14 cellular contexts compared by ENCODE assay signal in genomic region chr17:35938492-35938891, GRCh38. TPM values are rescaled to one million over a fixed set of nuclear protein-coding genes. Genes with fewer than 3 reads are reported as not detected.
"Had no signal": no experiment of that assay in that cellular context is flagged by ENCODE, and none has a peak within 500 bp of the region (broad histone marks: within the 10 kb centered on the region; RNA-seq: fewer than 3 reads in every experiment).

No MANE protein-coding gene starts in this region.

RNA-seq across cellular contexts. Expression of gene LYZL6, which starts 5.0 kb away (rescaled TPM):
- total RNA-seq: activated B cell treated with CpG ODN at 0.5 μM for 24 hours; activated CD4-positive, alpha-beta memory T cell treated with anti-CD3 and anti-CD28 coated beads for 36 hours; activated CD4-positive, alpha-beta memory T cell treated with anti-CD3 and anti-CD28 coated beads, Interleukin-2, amount 10 ng/mL, durations not matched to agents 7 days and 5 days; activated CD4-positive, alpha-beta T cell treated with anti-CD3 and anti-CD28 coated beads for 36 hours; activated CD4-positive, alpha-beta T cell treated with anti-CD3 and anti-CD28 coated beads, Interleukin-2, amount 10 ng/mL, durations not matched to agents 24 days and 14 days; activated CD4-positive, alpha-beta T cell treated with anti-CD3 and anti-CD28 coated beads, Interleukin-2, amount 10 ng/mL, durations not matched to agents 7 days and 5 days; activated CD8-positive, alpha-beta memory T cell treated with anti-CD3 and anti-CD28 coated beads for 36 hours; activated CD8-positive, alpha-beta T cell treated with anti-CD3 and anti-CD28 coated beads for 36 hours; activated CD8-positive, alpha-beta T cell treated with anti-CD3 and anti-CD28 coated beads, Interleukin-2, amount 10 ng/mL, durations not matched to agents 7 days and 5 days; T-cell; T-helper 1 cell treated with Interleukin-12 subunit alpha and Interleukin-12 subunit beta and Interleukin-4 antibody, amounts not matched to agents 30 ng/mL and 1 ng/mL, for 36 hours; T-helper 17 cell; T-helper 2 cell treated with Interferon-gamma antibody and Interleukin-4, amounts not matched to agents 100 ng/mL and 5 ng/mL, for 36 hours; WTC11 had no signal

RNA-seq across cellular contexts. Expression of gene RDM1, which starts 7.9 kb away (rescaled TPM):
- total RNA-seq: activated B cell treated with CpG ODN at 0.5 μM for 24 hours, T-helper 17 cell had no signal

RNA-seq across cellular contexts. Expression of gene CCL16, which starts 42.8 kb away (rescaled TPM):
- total RNA-seq: activated B cell treated with CpG ODN at 0.5 μM for 24 hours; activated CD4-positive, alpha-beta memory T cell treated with anti-CD3 and anti-CD28 coated beads for 36 hours; activated CD4-positive, alpha-beta memory T cell treated with anti-CD3 and anti-CD28 coated beads, Interleukin-2, amount 10 ng/mL, durations not matched to agents 7 days and 5 days; activated CD4-positive, alpha-beta T cell treated with anti-CD3 and anti-CD28 coated beads for 36 hours; activated CD4-positive, alpha-beta T cell treated with anti-CD3 and anti-CD28 coated beads, Interleukin-2, amount 10 ng/mL, durations not matched to agents 24 days and 14 days; activated CD4-positive, alpha-beta T cell treated with anti-CD3 and anti-CD28 coated beads, Interleukin-2, amount 10 ng/mL, durations not matched to agents 7 days and 5 days; activated CD8-positive, alpha-beta memory T cell treated with anti-CD3 and anti-CD28 coated beads for 36 hours; activated CD8-positive, alpha-beta T cell treated with anti-CD3 and anti-CD28 coated beads for 36 hours; activated CD8-positive, alpha-beta T cell treated with anti-CD3 and anti-CD28 coated beads, Interleukin-2, amount 10 ng/mL, durations not matched to agents 7 days and 5 days; T-cell; T-helper 1 cell treated with Interleukin-12 subunit alpha and Interleukin-12 subunit beta and Interleukin-4 antibody, amounts not matched to agents 30 ng/mL and 1 ng/mL, for 36 hours; T-helper 17 cell; T-helper 2 cell treated with Interferon-gamma antibody and Interleukin-4, amounts not matched to agents 100 ng/mL and 5 ng/mL, for 36 hours; WTC11 had no signal

RNA-seq across cellular contexts. Expression of gene CCL14, which starts 48.0 kb away (rescaled TPM):
- total RNA-seq: activated B cell treated with CpG ODN at 0.5 μM for 24 hours; activated CD4-positive, alpha-beta memory T cell treated with anti-CD3 and anti-CD28 coated beads for 36 hours; activated CD4-positive, alpha-beta memory T cell treated with anti-CD3 and anti-CD28 coated beads, Interleukin-2, amount 10 ng/mL, durations not matched to agents 7 days and 5 days; activated CD4-positive, alpha-beta T cell treated with anti-CD3 and anti-CD28 coated beads for 36 hours; activated CD4-positive, alpha-beta T cell treated with anti-CD3 and anti-CD28 coated beads, Interleukin-2, amount 10 ng/mL, durations not matched to agents 24 days and 14 days; activated CD4-positive, alpha-beta T cell treated with anti-CD3 and anti-CD28 coated beads, Interleukin-2, amount 10 ng/mL, durations not matched to agents 7 days and 5 days; activated CD8-positive, alpha-beta memory T cell treated with anti-CD3 and anti-CD28 coated beads for 36 hours; activated CD8-positive, alpha-beta T cell treated with anti-CD3 and anti-CD28 coated beads for 36 hours; activated CD8-positive, alpha-beta T cell treated with anti-CD3 and anti-CD28 coated beads, Interleukin-2, amount 10 ng/mL, durations not matched to agents 7 days and 5 days; T-cell; T-helper 1 cell treated with Interleukin-12 subunit alpha and Interleukin-12 subunit beta and Interleukin-4 antibody, amounts not matched to agents 30 ng/mL and 1 ng/mL, for 36 hours; T-helper 17 cell; T-helper 2 cell treated with Interferon-gamma antibody and Interleukin-4, amounts not matched to agents 100 ng/mL and 5 ng/mL, for 36 hours; WTC11 had no signal
